8 cellular contexts compared by ENCODE assay signal in genomic region chr17:44007346-44008204, GRCh38. TPM values are rescaled to one million over a fixed set of nuclear protein-coding genes. Genes with fewer than 3 reads are reported as not detected.
DNase-seq lines count a peak whose midpoint lies in the region; ATAC-seq and TF ChIP-seq lines count a peak whose summit lies in the region.

No MANE protein-coding gene starts in this region.

- DNase-seq in Caki2 (ENCODE audit: low read depth) (peak; percentile 37), IMR-90 (no peak), cardiac fibroblast (ENCODE audit: low read depth in 2 of 2) (peak in 1 of 2 donors; percentile 52), mesenchymal stem cell (no peak), OCI-M2 (lab: John Stamatoyannopoulos, UW; ENCODE audit: unreplicated experiment) (no peak), NCI-H446 treated with DMSO at 0.1 percent for 48 hours (lab: John Stamatoyannopoulos, UW) (no peak)

- intact Hi-C loops in IMR-90 (cut with micrococcal nuclease) = loop anchor here (1.0 kb wide), 2 partner anchors 34 to 108 kb away; no protein-coding TSS in a partner anchor

- peak overlapping the region; percentile 78 for H3K4me2 ChIP-seq in IMR-90 (ENCODE audit: low read depth, low read length)
- H3K4me2 ChIP-seq in mesenchymal stem cell (ENCODE audit: low read length, poor library complexity, severe bottlenecking) = peak overlapping the region; percentile 78

- H3K9ac ChIP-seq in IMR-90 (ENCODE audit: low read depth, low read length) = peak overlapping the region; percentile 77
- peak overlapping the region; percentile 76 for H3K9ac ChIP-seq in mesenchymal stem cell (ENCODE audit: low read length)

- H3K27me3 ChIP-seq in IMR-90 (ENCODE audit: control insufficient read depth, insufficient read depth, low read length) = peaks cover 3% of the 10 kb centered on the region; the same call in 1 of the 2 replicates
- peaks cover 0 to 16% of the 10 kb centered on the region in 2 experiments for H3K27me3 ChIP-seq in mesenchymal stem cell (ENCODE audit: control insufficient read depth in 1 of 2, insufficient read depth in 1 of 2, low read length in 2 of 2)

- CTCF ChIA-PET in IMR-90 (lab: Yijun Ruan, JAX) = no interaction called here

- 0 out of 2 replicates have a peak, but pooled peaks have one; percentile 0 for ATAC-seq in IMR-90 (ENCODE audit: low read depth)
- no peak for ATAC-seq in GM18873 (IDR thresholded peaks at IDR 0.05; ENCODE audit: low FRiP score, unreplicated experiment)
- ATAC-seq in GM19351 (IDR thresholded peaks at IDR 0.05; ENCODE audit: unreplicated experiment) = no peak

- H2BK120ac ChIP-seq in IMR-90 (ENCODE audit: low read depth, low read length) (peak overlapping the region; percentile 1; the same call in 1 of the 2 replicates), mesenchymal stem cell (ENCODE audit: low read depth, low read length) (no peak overlapping the region)

- H2BK15ac ChIP-seq in IMR-90 (ENCODE audit: low read depth, low read length) (peak overlapping the region; percentile 34; the same call in 1 of the 3 replicates), mesenchymal stem cell (ENCODE audit: low read depth, poor library complexity, severe bottlenecking) (peak overlapping the region; percentile 60)

- peak overlapping the region; percentile 59 for H3K4me3 ChIP-seq in IMR-90 (ENCODE audit: insufficient read depth, low read depth, low read length)
- peak overlapping the region; percentile 66 to 70 for H3K4me3 ChIP-seq in cardiac fibroblast (replicated peaks in 1 of 2; ENCODE audit: low read depth in 2 of 2, low read length in 2 of 2)
- H3K4me3 ChIP-seq in mesenchymal stem cell (ENCODE audit: insufficient read depth in 1 of 2, low read depth in 1 of 2, low read length in 2 of 2) = peak overlapping the region; percentile 65 to 78

- BruUV-seq in IMR-90 (replicated peaks; lab: Mats Ljungman, UMichigan) = no TSS peak

- H2AK9ac ChIP-seq in IMR-90 (replicated peaks; ENCODE audit: low read depth, low read length, poor library complexity) = peak overlapping the region; percentile 87

- peak overlapping the region; percentile 80 for H3K23ac ChIP-seq in IMR-90 (ENCODE audit: low read depth, low read length)
- H3K23ac ChIP-seq in mesenchymal stem cell (ENCODE audit: low read length in 2 of 2) = peak overlapping the region; percentile 28 to 46

- H3K4ac ChIP-seq in IMR-90 (ENCODE audit: low read depth, low read length) (peak overlapping the region; percentile 78), mesenchymal stem cell (ENCODE audit: low read depth in 1 of 2, low read length in 2 of 2) (peak overlapping the region; percentile 9 to 56)

- POLR2A ChIA-PET in IMR-90 (lab: Charles Lee; ENCODE audit: unreplicated experiment) = interaction anchor here (0.6 kb wide), 1 partner anchor 35 kb away, joined by 3 read pairs; no protein-coding TSS in a partner anchor

- TF ChIP-seq RAD21 in IMR-90 (IDR thresholded peaks at IDR 0.05; ENCODE audit: low read length) = no peak

- H3K56ac ChIP-seq in IMR-90 (ENCODE audit: extremely low read depth, insufficient read depth, low read length) = no peak overlapping the region

- WGBS in IMR-90 (ENCODE audit: extremely low coverage in 2 of 2, insufficient read length in 1 of 2), 2 experiments = 7% methylated on average over 13 of the region's 37 CpGs; no CpG with 5 or more reads in 1 of the 2 experiments
- WGBS in mesenchymal stem cell = 7% methylated on average over 33 of the region's 37 CpGs

- H3K27ac ChIP-seq in IMR-90 (ENCODE audit: insufficient read depth, low read length) (peak overlapping the region; percentile 59), mesenchymal stem cell (ENCODE audit: low read length, poor library complexity, severe bottlenecking) (peak overlapping the region; percentile 29)

- H4K8ac ChIP-seq in IMR-90 (ENCODE audit: low read depth in 2 of 2, low read length in 2 of 2) (peak overlapping the region; percentile 59 to 85; a peak in 2 of 4 replicates), mesenchymal stem cell (ENCODE audit: low read length) (peak overlapping the region; percentile 35)

- no peak overlapping the region for H2BK20ac ChIP-seq in IMR-90 (ENCODE audit: low read depth, low read length)

- H2AK5ac ChIP-seq in IMR-90 (ENCODE audit: low read depth, low read length) = peak overlapping the region; percentile 50; the same call in 1 of the 2 replicates
- peak overlapping the region; percentile 14 for H2AK5ac ChIP-seq in mesenchymal stem cell (ENCODE audit: low read length, severe bottlenecking)

- no peaks in the 10 kb centered on the region; the same call in 1 of the 2 replicates for H3K36me3 ChIP-seq in IMR-90 (ENCODE audit: control insufficient read depth, insufficient read depth, low read length)
- peaks cover 20 to 37% of the 10 kb centered on the region in 2 experiments for H3K36me3 ChIP-seq in mesenchymal stem cell (ENCODE audit: control insufficient read depth in 1 of 2, insufficient read depth in 2 of 2, low read depth in 1 of 2, low read length in 2 of 2)

- H2BK12ac ChIP-seq in mesenchymal stem cell (ENCODE audit: low read length in 2 of 2) = peak overlapping the region in 1 of 2 experiments; percentile 21

- H3K4me1 ChIP-seq in IMR-90 (ENCODE audit: control insufficient read depth, insufficient read depth, low read length) = peaks cover 24% of the 10 kb centered on the region; the same call in 1 of the 2 replicates
- H3K4me1 ChIP-seq in mesenchymal stem cell (ENCODE audit: control insufficient read depth, insufficient read depth, low read depth, low read length) = peaks cover 36% of the 10 kb centered on the region

- peaks cover 0 to 48% of the 10 kb centered on the region in 2 experiments; a peak in 2 of 4 replicates for H3K79me1 ChIP-seq in IMR-90 (ENCODE audit: low read depth in 1 of 2, low read length in 2 of 2)
- peaks cover 31% of the 10 kb centered on the region for H3K79me1 ChIP-seq in mesenchymal stem cell (replicated peaks; ENCODE audit: low read length, poor library complexity, severe bottlenecking)

- H3K14ac ChIP-seq in IMR-90 (replicated peaks; ENCODE audit: low read depth, low read length) (peak overlapping the region; percentile 77), mesenchymal stem cell (ENCODE audit: low read length in 2 of 2) (peak overlapping the region in 1 of 2 experiments; percentile 84)

- dilution Hi-C loops in IMR-90 (cut with HindIII; ENCODE audit: low sequenced_read_pairs, unreplicated experiment) = no loop called here

- peak overlapping the region; percentile 3 for H4K5ac ChIP-seq in IMR-90 (ENCODE audit: low read depth, low read length)

- H3K18ac ChIP-seq in IMR-90 (ENCODE audit: low read depth, low read length) (no peak overlapping the region), mesenchymal stem cell (ENCODE audit: low read depth in 1 of 2, low read length in 2 of 2) (peak overlapping the region; percentile 50 to 86)

- no peak for TF ChIP-seq POLR2A in IMR-90 (IDR thresholded peaks at IDR 0.05; ENCODE audit: low read depth, low read length)

- no peaks in the 10 kb centered on the region for H4K20me1 ChIP-seq in IMR-90 (ENCODE audit: insufficient read depth, low read length)

- TF ChIP-seq CTCF in IMR-90 (conservative IDR thresholded peaks at IDR 0.05; ENCODE audit: low read depth, low read length) (no peak), cardiac fibroblast (IDR thresholded peaks at IDR 0.05; ENCODE audit: low read depth, low read length) (no peak)

- in situ Hi-C loops in Caki2 (cut with HindIII; ENCODE audit: low pct_unique_long_range_greater_than_20kb, low sequenced_read_pairs) = no loop called here
- in situ Hi-C loops in IMR-90 (cut with MboI; ENCODE audit: low sequenced_read_pairs) = no loop called here

- H2BK5ac ChIP-seq in IMR-90 (ENCODE audit: low read depth, low read length, poor library complexity, severe bottlenecking) = peak overlapping the region; percentile 11
- peak overlapping the region; percentile 46 for H2BK5ac ChIP-seq in mesenchymal stem cell (ENCODE audit: low read depth, low read length, poor library complexity, severe bottlenecking)

- peaks cover 19% of the 10 kb centered on the region for H3K9me1 ChIP-seq in IMR-90 (ENCODE audit: insufficient read depth, low read length)

- H4K91ac ChIP-seq in IMR-90 (ENCODE audit: insufficient read depth, low read depth, low read length) = peak overlapping the region; percentile 39
- H4K91ac ChIP-seq in mesenchymal stem cell (ENCODE audit: low read length) = no peak overlapping the region

- H2AFZ ChIP-seq in IMR-90 (replicated peaks; ENCODE audit: low read length, poor library complexity) (peak overlapping the region; percentile 91), mesenchymal stem cell (ENCODE audit: low read depth, low read length) (peak overlapping the region; percentile 48)

- H3K9me3 ChIP-seq in IMR-90 (ENCODE audit: control insufficient read depth, insufficient read depth, low read length) (no peaks in the 10 kb centered on the region), mesenchymal stem cell (ENCODE audit: control insufficient read depth, low read length) (no peaks in the 10 kb centered on the region)

RNA-seq across cellular contexts. Expression of gene NAGS, which starts 3.2 kb away (rescaled TPM):
- total RNA-seq in Caki2 (2014; rRNA removed; shearing (Covaris generic); ENCODE audit: low replicate concordance) = 1.5 and 3.0 TPM in 2 replicates
- 0.28 and 0.54 TPM in 2 replicates for total RNA-seq in IMR-90 (2012; rRNA removed)
- 0.92 and 0.99 TPM in 2 replicates for polyA plus RNA-seq in IMR-90 (2012; rRNA removed)
- polyA plus RNA-seq in IMR-90 (2012; cell fraction: cytosol; rRNA removed) = 0.73 and 1.1 TPM in 2 replicates
- 0.42 and 0.74 TPM in 2 replicates for polyA plus RNA-seq in IMR-90 (2012; cell fraction: nucleus; rRNA removed; ENCODE audit: low replicate concordance)
- 0.86 TPM for polyA plus RNA-seq in mesenchymal stem cell (2013, experiment 1 of 2)
- polyA plus RNA-seq in mesenchymal stem cell (2013, experiment 2 of 2) = 0.96 TPM

RNA-seq across cellular contexts. Expression of gene TMEM101, which starts 7.2 kb away (rescaled TPM):
- 98.2 and 101 TPM in 2 replicates for total RNA-seq in Caki2 (2014; rRNA removed; shearing (Covaris generic); ENCODE audit: low replicate concordance)
- total RNA-seq in IMR-90 (2012; rRNA removed) = 36.6 and 42.5 TPM in 2 replicates
- polyA plus RNA-seq in IMR-90 (2012; rRNA removed) = 30.7 and 34.4 TPM in 2 replicates
- 31.0 and 46.5 TPM in 2 replicates for polyA plus RNA-seq in IMR-90 (2012; cell fraction: cytosol; rRNA removed)
- polyA plus RNA-seq in IMR-90 (2012; cell fraction: nucleus; rRNA removed; ENCODE audit: low replicate concordance) = 15.8 and 29.9 TPM in 2 replicates
- polyA plus RNA-seq in mesenchymal stem cell (2013, experiment 1 of 2) = 21.7 TPM
- 22.1 TPM for polyA plus RNA-seq in mesenchymal stem cell (2013, experiment 2 of 2)

RNA-seq across cellular contexts. Expression of gene PYY, which starts 53.8 kb away (rescaled TPM):
- not detected in 2 replicates for total RNA-seq in Caki2 (2014; rRNA removed; shearing (Covaris generic); ENCODE audit: low replicate concordance)
- total RNA-seq in IMR-90 (2012; rRNA removed) = not detected in 2 replicates
- polyA plus RNA-seq in IMR-90 (2012; rRNA removed) = not detected in 2 replicates
- polyA plus RNA-seq in IMR-90 (2012; cell fraction: cytosol; rRNA removed) = 0.04 and 0.26 TPM in 2 replicates
- polyA plus RNA-seq in IMR-90 (2012; cell fraction: nucleus; rRNA removed; ENCODE audit: low replicate concordance) = 0.29 TPM in 1 of 2 replicates, not detected in the other
- polyA plus RNA-seq in mesenchymal stem cell (2013, experiment 1 of 2) = not detected
- polyA plus RNA-seq in mesenchymal stem cell (2013, experiment 2 of 2) = not detected

RNA-seq across cellular contexts. Expression of gene LSM12, which starts 58.9 kb away (rescaled TPM):
- total RNA-seq in Caki2 (2014; rRNA removed; shearing (Covaris generic); ENCODE audit: low replicate concordance) = 77.9 and 126 TPM in 2 replicates
- total RNA-seq in IMR-90 (2012; rRNA removed) = 41.0 and 50.3 TPM in 2 replicates
- polyA plus RNA-seq in IMR-90 (2012; rRNA removed) = 37.6 and 38.0 TPM in 2 replicates
- 20.3 and 21.4 TPM in 2 replicates for polyA plus RNA-seq in IMR-90 (2012; cell fraction: cytosol; rRNA removed)
- polyA plus RNA-seq in IMR-90 (2012; cell fraction: nucleus; rRNA removed; ENCODE audit: low replicate concordance) = 8.8 and 29.9 TPM in 2 replicates
- 74.2 TPM for polyA plus RNA-seq in mesenchymal stem cell (2013, experiment 1 of 2)
- polyA plus RNA-seq in mesenchymal stem cell (2013, experiment 2 of 2) = 73.4 TPM
